Comparison of ENCODE assay signal across 23 cellular contexts in the genomic region with DNA sequence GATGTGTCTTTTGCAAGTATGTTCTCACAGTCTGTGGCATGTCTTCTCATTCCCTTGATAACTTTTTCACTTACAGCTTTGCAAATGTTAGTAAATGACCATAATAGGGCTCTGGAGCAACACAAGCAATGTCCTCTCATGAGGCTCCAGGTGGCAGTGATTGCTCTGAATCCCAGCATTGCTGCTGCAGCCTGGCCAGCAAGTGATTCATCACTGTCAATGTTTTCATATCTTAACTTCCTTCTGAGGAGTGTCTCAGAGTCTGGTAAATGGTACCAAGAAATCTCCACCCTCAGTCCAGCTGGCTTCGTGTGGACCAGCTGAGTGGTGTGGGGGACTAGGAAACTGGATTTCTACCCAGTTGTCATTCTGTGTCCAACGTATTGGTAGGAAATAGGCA.
DNase-seq lines count a peak whose midpoint lies in the region; ATAC-seq and TF ChIP-seq lines count a peak whose summit lies in the region.
"Had no signal": no experiment of that assay in that cellular context is flagged by ENCODE, and none has a peak within 500 bp of the region (broad histone marks: within the 10 kb centered on the region; RNA-seq: fewer than 3 reads in every experiment).

No MANE protein-coding gene starts in this region.

- no peaks in the 10 kb centered on the region for H3K36me3 ChIP-seq in brain microvascular endothelial cell (replicated peaks)
- H3K36me3 ChIP-seq: BLaER1 treated with 17β-estradiol and CSF1 and Interleukin-3, amounts not matched to agents 10 nM and 100 nM; esophagus squamous epithelium; WERI-Rb-1 had no signal

- H3K27me3 ChIP-seq in brain microvascular endothelial cell (replicated peaks), result no peaks in the 10 kb centered on the region
- H3K27me3 ChIP-seq: BLaER1 treated with 17β-estradiol and CSF1 and Interleukin-3, amounts not matched to agents 10 nM and 100 nM; esophagus squamous epithelium had no signal

- DNase-seq in left cardiac atrium, result peak; percentile 33
- DNase-seq in cardiac septum (ENCODE audit: low spot score), result no peak
- DNase-seq in brain microvascular endothelial cell, result peak; percentile 73
- peak; percentile 23 for DNase-seq in fibroblast of the conjunctiva (ENCODE audit: low read depth)
- no peak for DNase-seq in SW 1271 (lab: John Stamatoyannopoulos, UW)
- no peak for DNase-seq in 8988T
- no peak for DNase-seq in NCI-H128 (lab: John Stamatoyannopoulos, UW; ENCODE audit: unreplicated experiment)
- DNase-seq: ACHN; activated CD8-positive, alpha-beta memory T cell treated with anti-CD3 and anti-CD28 coated beads, Interleukin-2, amount 50 U/mL, for 48 hours; activated naive CD8-positive, alpha-beta T cell treated with anti-CD3 and anti-CD28 coated beads, Interleukin-2, amount 50 U/mL, for 24 hours; central memory CD4-positive, alpha-beta T cell; esophagus squamous epithelium; islet precursor cell; Kasumi-1; naive thymus-derived CD4-positive, alpha-beta T cell; NCI-H1092 treated with DMSO at 0.1 percent for 48 hours; NCI-H2029 treated with DMSO at 0.1 percent for 48 hours; T-helper 17 cell; WERI-Rb-1 had no signal

- TF ChIP-seq CTCF in brain microvascular endothelial cell (IDR thresholded peaks at IDR 0.05; ENCODE audit: low read depth, low read length, missing control alignments), result peak; percentile 31

- intact Hi-C loops in left cardiac atrium (cut with DNase I) (no loop called here), cardiac septum (cut with DNase I) (no loop called here)

- in situ Hi-C loops in brain microvascular endothelial cell (cut with HindIII; ENCODE audit: low pct_ligation_motif_present, low sequenced_read_pairs), result no loop called here

- no peak overlapping the region for H3K4me3 ChIP-seq in brain microvascular endothelial cell (ENCODE audit: low read depth, low read length)
- H3K4me3 ChIP-seq: BLaER1 treated with 17β-estradiol and CSF1 and Interleukin-3, amounts not matched to agents 10 nM and 100 nM; esophagus squamous epithelium had no signal

- peak in 1 of 2 donors; percentile 91 for ATAC-seq in left cardiac atrium
- ATAC-seq in HG02870 (IDR thresholded peaks at IDR 0.05; ENCODE audit: unreplicated experiment), result no peak
- ATAC-seq: activated naive CD8-positive, alpha-beta T cell treated with anti-CD3 and anti-CD28 coated beads, Interleukin-2, amount 50 U/mL, for 24 hours; naive thymus-derived CD4-positive, alpha-beta T cell; sciatic nerve; T-helper 17 cell had no signal

- no peak overlapping the region for H3K27ac ChIP-seq in brain microvascular endothelial cell
- H3K27ac ChIP-seq: BLaER1 treated with 17β-estradiol and CSF1 and Interleukin-3, amounts not matched to agents 10 nM and 100 nM; esophagus squamous epithelium; parathyroid adenoma; WERI-Rb-1 had no signal

Comparison
In these comparisons a context has a peak if more than half of its experiments do, and no peak if none do; other contexts are left out.
1. DNase-seq: peak in left cardiac atrium (single experiment), brain microvascular endothelial cell (single experiment) and fibroblast of the conjunctiva (single experiment); none in cardiac septum (single experiment), SW 1271 (0 of 2), 8988T (single experiment) and NCI-H128 (single experiment).